ENCODE assay signal across 1 cellular context in the genomic region with DNA sequence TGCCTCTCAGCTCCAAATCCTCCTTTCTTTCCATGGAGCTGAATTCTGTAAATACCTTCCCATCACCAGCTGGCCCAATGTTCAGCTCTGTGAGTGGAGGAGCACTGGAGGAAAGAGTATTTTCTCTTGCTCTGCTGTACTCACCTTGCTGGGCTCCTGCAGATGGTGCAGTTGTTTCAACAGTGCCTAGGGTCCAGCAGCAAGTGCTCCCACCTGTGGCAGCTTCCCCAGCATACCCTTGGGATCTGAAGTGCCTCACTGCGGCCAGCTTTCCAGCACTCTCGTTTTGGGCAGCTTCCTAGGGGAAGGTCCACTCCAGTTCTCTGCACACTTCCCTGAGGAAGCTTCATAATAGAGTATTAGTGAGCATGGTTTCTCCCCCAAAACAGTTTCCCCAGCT.
TF ChIP-seq lines count a peak whose summit lies in the region.

No MANE protein-coding gene starts in this region.

TF ChIP-seq in GM23338, 12 proteins besides CTCF, POLR2A, EP300 and RAD21:
- TF ChIP-seq, protein P1, sequence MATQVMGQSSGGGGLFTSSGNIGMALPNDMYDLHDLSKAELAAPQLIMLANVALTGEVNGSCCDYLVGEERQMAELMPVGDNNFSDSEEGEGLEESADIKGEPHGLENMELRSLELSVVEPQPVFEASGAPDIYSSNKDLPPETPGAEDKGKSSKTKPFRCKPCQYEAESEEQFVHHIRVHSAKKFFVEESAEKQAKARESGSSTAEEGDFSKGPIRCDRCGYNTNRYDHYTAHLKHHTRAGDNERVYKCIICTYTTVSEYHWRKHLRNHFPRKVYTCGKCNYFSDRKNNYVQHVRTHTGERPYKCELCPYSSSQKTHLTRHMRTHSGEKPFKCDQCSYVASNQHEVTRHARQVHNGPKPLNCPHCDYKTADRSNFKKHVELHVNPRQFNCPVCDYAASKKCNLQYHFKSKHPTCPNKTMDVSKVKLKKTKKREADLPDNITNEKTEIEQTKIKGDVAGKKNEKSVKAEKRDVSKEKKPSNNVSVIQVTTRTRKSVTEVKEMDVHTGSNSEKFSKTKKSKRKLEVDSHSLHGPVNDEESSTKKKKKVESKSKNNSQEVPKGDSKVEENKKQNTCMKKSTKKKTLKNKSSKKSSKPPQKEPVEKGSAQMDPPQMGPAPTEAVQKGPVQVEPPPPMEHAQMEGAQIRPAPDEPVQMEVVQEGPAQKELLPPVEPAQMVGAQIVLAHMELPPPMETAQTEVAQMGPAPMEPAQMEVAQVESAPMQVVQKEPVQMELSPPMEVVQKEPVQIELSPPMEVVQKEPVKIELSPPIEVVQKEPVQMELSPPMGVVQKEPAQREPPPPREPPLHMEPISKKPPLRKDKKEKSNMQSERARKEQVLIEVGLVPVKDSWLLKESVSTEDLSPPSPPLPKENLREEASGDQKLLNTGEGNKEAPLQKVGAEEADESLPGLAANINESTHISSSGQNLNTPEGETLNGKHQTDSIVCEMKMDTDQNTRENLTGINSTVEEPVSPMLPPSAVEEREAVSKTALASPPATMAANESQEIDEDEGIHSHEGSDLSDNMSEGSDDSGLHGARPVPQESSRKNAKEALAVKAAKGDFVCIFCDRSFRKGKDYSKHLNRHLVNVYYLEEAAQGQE (IDR thresholded peaks at IDR 0.05; ENCODE audit: unreplicated experiment) = no peak
- TF ChIP-seq NANOG (IDR thresholded peaks at IDR 0.05; ENCODE audit: borderline replicate concordance) = no peak
- TF ChIP-seq STAT1 (IDR thresholded peaks at IDR 0.05; ENCODE audit: unreplicated experiment) = no peak
- TF ChIP-seq, protein P2, sequence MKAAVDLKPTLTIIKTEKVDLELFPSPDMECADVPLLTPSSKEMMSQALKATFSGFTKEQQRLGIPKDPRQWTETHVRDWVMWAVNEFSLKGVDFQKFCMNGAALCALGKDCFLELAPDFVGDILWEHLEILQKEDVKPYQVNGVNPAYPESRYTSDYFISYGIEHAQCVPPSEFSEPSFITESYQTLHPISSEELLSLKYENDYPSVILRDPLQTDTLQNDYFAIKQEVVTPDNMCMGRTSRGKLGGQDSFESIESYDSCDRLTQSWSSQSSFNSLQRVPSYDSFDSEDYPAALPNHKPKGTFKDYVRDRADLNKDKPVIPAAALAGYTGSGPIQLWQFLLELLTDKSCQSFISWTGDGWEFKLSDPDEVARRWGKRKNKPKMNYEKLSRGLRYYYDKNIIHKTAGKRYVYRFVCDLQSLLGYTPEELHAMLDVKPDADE (IDR thresholded peaks at IDR 0.05) = no peak
- TF ChIP-seq, protein P3, sequence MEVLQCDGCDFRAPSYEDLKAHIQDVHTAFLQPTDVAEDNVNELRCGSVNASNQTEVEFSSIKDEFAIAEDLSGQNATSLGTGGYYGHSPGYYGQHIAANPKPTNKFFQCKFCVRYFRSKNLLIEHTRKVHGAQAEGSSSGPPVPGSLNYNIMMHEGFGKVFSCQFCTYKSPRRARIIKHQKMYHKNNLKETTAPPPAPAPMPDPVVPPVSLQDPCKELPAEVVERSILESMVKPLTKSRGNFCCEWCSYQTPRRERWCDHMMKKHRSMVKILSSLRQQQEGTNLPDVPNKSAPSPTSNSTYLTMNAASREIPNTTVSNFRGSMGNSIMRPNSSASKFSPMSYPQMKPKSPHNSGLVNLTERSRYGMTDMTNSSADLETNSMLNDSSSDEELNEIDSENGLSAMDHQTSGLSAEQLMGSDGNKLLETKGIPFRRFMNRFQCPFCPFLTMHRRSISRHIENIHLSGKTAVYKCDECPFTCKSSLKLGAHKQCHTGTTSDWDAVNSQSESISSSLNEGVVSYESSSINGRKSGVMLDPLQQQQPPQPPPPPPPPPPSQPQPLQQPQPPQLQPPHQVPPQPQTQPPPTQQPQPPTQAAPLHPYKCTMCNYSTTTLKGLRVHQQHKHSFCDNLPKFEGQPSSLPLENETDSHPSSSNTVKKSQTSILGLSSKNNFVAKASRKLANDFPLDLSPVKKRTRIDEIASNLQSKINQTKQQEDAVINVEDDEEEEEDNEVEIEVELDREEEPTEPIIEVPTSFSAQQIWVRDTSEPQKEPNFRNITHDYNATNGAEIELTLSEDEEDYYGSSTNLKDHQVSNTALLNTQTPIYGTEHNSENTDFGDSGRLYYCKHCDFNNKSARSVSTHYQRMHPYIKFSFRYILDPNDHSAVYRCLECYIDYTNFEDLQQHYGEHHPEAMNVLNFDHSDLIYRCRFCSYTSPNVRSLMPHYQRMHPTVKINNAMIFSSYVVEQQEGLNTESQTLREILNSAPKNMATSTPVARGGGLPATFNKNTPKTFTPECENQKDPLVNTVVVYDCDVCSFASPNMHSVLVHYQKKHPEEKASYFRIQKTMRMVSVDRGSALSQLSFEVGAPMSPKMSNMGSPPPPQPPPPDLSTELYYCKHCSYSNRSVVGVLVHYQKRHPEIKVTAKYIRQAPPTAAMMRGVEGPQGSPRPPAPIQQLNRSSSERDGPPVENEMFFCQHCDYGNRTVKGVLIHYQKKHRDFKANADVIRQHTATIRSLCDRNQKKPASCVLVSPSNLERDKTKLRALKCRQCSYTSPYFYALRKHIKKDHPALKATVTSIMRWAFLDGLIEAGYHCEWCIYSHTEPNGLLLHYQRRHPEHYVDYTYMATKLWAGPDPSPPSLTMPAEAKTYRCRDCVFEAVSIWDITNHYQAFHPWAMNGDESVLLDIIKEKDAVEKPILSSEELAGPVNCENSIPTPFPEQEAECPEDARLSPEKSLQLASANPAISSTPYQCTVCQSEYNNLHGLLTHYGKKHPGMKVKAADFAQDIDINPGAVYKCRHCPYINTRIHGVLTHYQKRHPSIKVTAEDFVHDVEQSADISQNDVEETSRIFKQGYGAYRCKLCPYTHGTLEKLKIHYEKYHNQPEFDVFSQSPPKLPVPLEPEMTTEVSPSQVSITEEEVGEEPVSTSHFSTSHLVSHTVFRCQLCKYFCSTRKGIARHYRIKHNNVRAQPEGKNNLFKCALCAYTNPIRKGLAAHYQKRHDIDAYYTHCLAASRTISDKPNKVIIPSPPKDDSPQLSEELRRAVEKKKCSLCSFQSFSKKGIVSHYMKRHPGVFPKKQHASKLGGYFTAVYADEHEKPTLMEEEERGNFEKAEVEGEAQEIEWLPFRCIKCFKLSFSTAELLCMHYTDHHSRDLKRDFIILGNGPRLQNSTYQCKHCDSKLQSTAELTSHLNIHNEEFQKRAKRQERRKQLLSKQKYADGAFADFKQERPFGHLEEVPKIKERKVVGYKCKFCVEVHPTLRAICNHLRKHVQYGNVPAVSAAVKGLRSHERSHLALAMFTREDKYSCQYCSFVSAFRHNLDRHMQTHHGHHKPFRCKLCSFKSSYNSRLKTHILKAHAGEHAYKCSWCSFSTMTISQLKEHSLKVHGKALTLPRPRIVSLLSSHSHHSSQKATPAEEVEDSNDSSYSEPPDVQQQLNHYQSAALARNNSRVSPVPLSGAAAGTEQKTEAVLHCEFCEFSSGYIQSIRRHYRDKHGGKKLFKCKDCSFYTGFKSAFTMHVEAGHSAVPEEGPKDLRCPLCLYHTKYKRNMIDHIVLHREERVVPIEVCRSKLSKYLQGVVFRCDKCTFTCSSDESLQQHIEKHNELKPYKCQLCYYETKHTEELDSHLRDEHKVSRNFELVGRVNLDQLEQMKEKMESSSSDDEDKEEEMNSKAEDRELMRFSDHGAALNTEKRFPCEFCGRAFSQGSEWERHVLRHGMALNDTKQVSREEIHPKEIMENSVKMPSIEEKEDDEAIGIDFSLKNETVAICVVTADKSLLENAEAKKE (CRISPR knock-in tag; IDR thresholded peaks at IDR 0.05) = no peak
- no peak for TF ChIP-seq EZH2 (IDR thresholded peaks at IDR 0.05; ENCODE audit: low read depth, unreplicated experiment)
- no peak for TF ChIP-seq CREB1 (CRISPR knock-in tag; IDR thresholded peaks at IDR 0.05; ENCODE audit: low read depth)
- no peak for TF ChIP-seq ZNF114 (CRISPR knock-in tag; IDR thresholded peaks at IDR 0.05)
- no peak for TF ChIP-seq POLR2AphosphoS5 (IDR thresholded peaks at IDR 0.05; ENCODE audit: low read depth)
- TF ChIP-seq EZH2phosphoT487 (IDR thresholded peaks at IDR 0.05; ENCODE audit: unreplicated experiment) = no peak
- no peak for TF ChIP-seq JUNB (IDR thresholded peaks at IDR 0.05; ENCODE audit: unreplicated experiment)
- no peak for TF ChIP-seq ZNF331 (CRISPR knock-in tag; IDR thresholded peaks at IDR 0.05; ENCODE audit: low read depth)
